ENCODE assay signal across 19 cellular contexts in genomic region chr12:114245555-114245954, GRCh38.
DNase-seq lines count a peak whose midpoint lies in the region; TF ChIP-seq lines count a peak whose summit lies in the region.
"Had no signal": no experiment of that assay in that cellular context is flagged by ENCODE, and none has a peak within 500 bp of the region (broad histone marks: within the 10 kb centered on the region; RNA-seq: fewer than 3 reads in every experiment).

No MANE protein-coding gene starts in this region.

- peak; percentile 56 for DNase-seq in EH (ENCODE audit: low read depth)
- peak in 1 of 2 donors; percentile 29 for DNase-seq in fibroblast of lung (ENCODE audit: low read depth in 2 of 2)
- peak; percentile 63 for DNase-seq in iPS-NIHi7 (ENCODE audit: extremely low spot score)
- no peak for DNase-seq in DMS79 (lab: John Stamatoyannopoulos, UW)
- DNase-seq in CD14-positive monocyte (ENCODE audit: low spot score) = no peak
- no peak for DNase-seq in OCI-M2 (lab: John Stamatoyannopoulos, UW; ENCODE audit: unreplicated experiment)
- DNase-seq: activated CD4-positive, alpha-beta T cell treated with anti-CD3 and anti-CD28 coated beads for 1 hour; activated CD8-positive, alpha-beta T cell treated with anti-CD3 and anti-CD28 coated beads, Interleukin-2, amount 10 ng/mL, durations not matched to agents 7 days and 5 days; KBM-7; lower lobe of right lung; NCI-H146; NCI-H69; psoas muscle; stimulated activated CD4-positive, alpha-beta T cell treated with anti-CD3 and anti-CD28 coated beads, Interleukin-2, amount 100 ng/mL, for 24 hours; SW 1271; uterus had no signal

- POLR2A ChIA-PET in HEK293 (lab: Yijun Ruan, JAX) = no interaction called here

- H3K9me3 ChIP-seq in HEK293 (ENCODE audit: control insufficient read depth, insufficient read depth, low read depth, low read length) (no peaks in the 10 kb centered on the region), fibroblast of lung (ENCODE audit: control insufficient read depth, insufficient read depth, low read depth, low read length) (no peaks in the 10 kb centered on the region)
- H3K9me3 ChIP-seq: HAP-1, lower lobe of right lung, psoas muscle, uterus had no signal

- H3K27ac ChIP-seq in HEK293 (ENCODE audit: extremely low read depth, low read depth, low read length) (no peak overlapping the region), fibroblast of lung (ENCODE audit: insufficient read depth, low read length) (no peak overlapping the region)
- H3K27ac ChIP-seq: lower lobe of right lung, psoas muscle, uterus had no signal

- no peak overlapping the region for H3K4me2 ChIP-seq in fibroblast of lung (ENCODE audit: extremely low read depth, insufficient read depth, low read length)

- H3K4me3 Mint-ChIP-seq in CD14-positive monocyte = peak overlapping the region in 1 of 2 donors; percentile 29
- H3K4me3 Mint-ChIP-seq: activated CD8-positive, alpha-beta T cell treated with anti-CD3 and anti-CD28 coated beads, Interleukin-2, amount 10 ng/mL, durations not matched to agents 7 days and 5 days; stimulated activated effector memory CD8-positive, alpha-beta T cell treated with anti-CD3 and anti-CD28 coated beads, Interleukin-12 subunit alpha, Interleukin-12 subunit beta, amount 100 ng/mL, for 72 hours had no signal

- TF ChIP-seq CTCF in HEK293 (tag by site-specific recombination; IDR thresholded peaks at IDR 0.05) (peak; percentile 44; the same call in 1 of the 2 replicates), fibroblast of lung (conservative IDR thresholded peaks at IDR 0.05 in 1 of 2, IDR thresholded peaks at IDR 0.05 in 1 of 2; ENCODE audit: low read depth in 1 of 2, low read length in 2 of 2) (peak; percentile 7 to 16), CD14-positive monocyte (IDR thresholded peaks at IDR 0.05) (no peak)

- H3K9ac ChIP-seq in fibroblast of lung (ENCODE audit: insufficient read depth, low read length) = no peak overlapping the region

- H3K27me3 ChIP-seq in fibroblast of lung (ENCODE audit: control insufficient read depth, insufficient read depth, low read length) = no peaks in the 10 kb centered on the region
- H3K27me3 ChIP-seq: uterus had no signal

- H3K4me3 ChIP-seq in HEK293 (ENCODE audit: low read depth, low read length) = no peak overlapping the region
- H3K4me3 ChIP-seq in fibroblast of lung (replicated peaks in 1 of 4; ENCODE audit: control extremely low read depth in 1 of 4, insufficient read depth in 1 of 4, low read depth in 3 of 4, low read length in 4 of 4) = no peak overlapping the region
- H3K4me3 ChIP-seq: HAP-1, lower lobe of right lung, psoas muscle, uterus had no signal

- no peaks in the 10 kb centered on the region for H3K36me3 ChIP-seq in HEK293 (ENCODE audit: control insufficient read depth in 2 of 2, insufficient read depth in 1 of 2, low read length in 2 of 2)
- no peaks in the 10 kb centered on the region for H3K36me3 ChIP-seq in fibroblast of lung (ENCODE audit: control insufficient read depth, insufficient read depth, low read length)
- H3K36me3 ChIP-seq: HAP-1, lower lobe of right lung, uterus had no signal

- peaks cover 2 to 15% (median 6%) of the 10 kb centered on the region in 7 donors for H3K9me3 Mint-ChIP-seq in CD14-positive monocyte

- H3K36me3 Mint-ChIP-seq in CD14-positive monocyte = no peaks in the 10 kb centered on the region
- H3K36me3 Mint-ChIP-seq: stimulated activated effector memory CD8-positive, alpha-beta T cell treated with anti-CD3 and anti-CD28 coated beads, Interleukin-12 subunit alpha, Interleukin-12 subunit beta, amount 100 ng/mL, for 72 hours had no signal

- no peak overlapping the region for H2AFZ ChIP-seq in fibroblast of lung (ENCODE audit: low read length)

- H3K79me2 ChIP-seq in fibroblast of lung (ENCODE audit: control insufficient read depth, insufficient read depth, low read length) = no peaks in the 10 kb centered on the region

- H3K27ac Mint-ChIP-seq in CD14-positive monocyte = no peak overlapping the region
- H3K27ac Mint-ChIP-seq: activated CD8-positive, alpha-beta T cell treated with anti-CD3 and anti-CD28 coated beads, Interleukin-2, amount 10 ng/mL, durations not matched to agents 7 days and 5 days; stimulated activated effector memory CD8-positive, alpha-beta T cell treated with anti-CD3 and anti-CD28 coated beads, Interleukin-12 subunit alpha, Interleukin-12 subunit beta, amount 100 ng/mL, for 72 hours had no signal

- no peaks in the 10 kb centered on the region for H3K4me1 Mint-ChIP-seq in CD14-positive monocyte
- H3K4me1 Mint-ChIP-seq: stimulated activated effector memory CD8-positive, alpha-beta T cell treated with anti-CD3 and anti-CD28 coated beads, Interleukin-12 subunit alpha, Interleukin-12 subunit beta, amount 100 ng/mL, for 72 hours had no signal

- no peaks in the 10 kb centered on the region for H4K20me1 ChIP-seq in fibroblast of lung (ENCODE audit: control insufficient read depth, extremely low read depth, insufficient read depth, low read length)

- CTCF ChIA-PET in HEK293 (lab: Yijun Ruan, JAX) = no interaction called here

- H3K4me1 ChIP-seq in HEK293 (ENCODE audit: control insufficient read depth, insufficient read depth, low read length) (0 out of 2 replicates have a peak, but pooled peaks cover 4% of the 10 kb centered on the region), fibroblast of lung (ENCODE audit: control insufficient read depth, extremely low read depth, insufficient read depth, low read length) (no peaks in the 10 kb centered on the region)
- H3K4me1 ChIP-seq: HAP-1, lower lobe of right lung, psoas muscle, uterus had no signal

- intact Hi-C loops in CD14-positive monocyte (cut with micrococcal nuclease) = no loop called here

- peaks cover 0 to 2% (median 2%) of the 10 kb centered on the region in 3 donors for H3K27me3 Mint-ChIP-seq in CD14-positive monocyte (ENCODE audit: low read depth in 3 of 3)

TF ChIP-seq in HEK293, 187 proteins besides CTCF, POLR2A, EP300 and RAD21 (continues in another document):
- no peak for TF ChIP-seq SP7 (tag by site-specific recombination; IDR thresholded peaks at IDR 0.05)
- TF ChIP-seq ZNF585B (tag by site-specific recombination; IDR thresholded peaks at IDR 0.05) = no peak
- no peak for TF ChIP-seq TCF7L2 (IDR thresholded peaks at IDR 0.05; ENCODE audit: borderline replicate concordance, low read depth, low read length)
- TF ChIP-seq ZNF354C (tag by site-specific recombination; IDR thresholded peaks at IDR 0.05; ENCODE audit: borderline replicate concordance, low read depth) = no peak
- TF ChIP-seq, protein P1, sequence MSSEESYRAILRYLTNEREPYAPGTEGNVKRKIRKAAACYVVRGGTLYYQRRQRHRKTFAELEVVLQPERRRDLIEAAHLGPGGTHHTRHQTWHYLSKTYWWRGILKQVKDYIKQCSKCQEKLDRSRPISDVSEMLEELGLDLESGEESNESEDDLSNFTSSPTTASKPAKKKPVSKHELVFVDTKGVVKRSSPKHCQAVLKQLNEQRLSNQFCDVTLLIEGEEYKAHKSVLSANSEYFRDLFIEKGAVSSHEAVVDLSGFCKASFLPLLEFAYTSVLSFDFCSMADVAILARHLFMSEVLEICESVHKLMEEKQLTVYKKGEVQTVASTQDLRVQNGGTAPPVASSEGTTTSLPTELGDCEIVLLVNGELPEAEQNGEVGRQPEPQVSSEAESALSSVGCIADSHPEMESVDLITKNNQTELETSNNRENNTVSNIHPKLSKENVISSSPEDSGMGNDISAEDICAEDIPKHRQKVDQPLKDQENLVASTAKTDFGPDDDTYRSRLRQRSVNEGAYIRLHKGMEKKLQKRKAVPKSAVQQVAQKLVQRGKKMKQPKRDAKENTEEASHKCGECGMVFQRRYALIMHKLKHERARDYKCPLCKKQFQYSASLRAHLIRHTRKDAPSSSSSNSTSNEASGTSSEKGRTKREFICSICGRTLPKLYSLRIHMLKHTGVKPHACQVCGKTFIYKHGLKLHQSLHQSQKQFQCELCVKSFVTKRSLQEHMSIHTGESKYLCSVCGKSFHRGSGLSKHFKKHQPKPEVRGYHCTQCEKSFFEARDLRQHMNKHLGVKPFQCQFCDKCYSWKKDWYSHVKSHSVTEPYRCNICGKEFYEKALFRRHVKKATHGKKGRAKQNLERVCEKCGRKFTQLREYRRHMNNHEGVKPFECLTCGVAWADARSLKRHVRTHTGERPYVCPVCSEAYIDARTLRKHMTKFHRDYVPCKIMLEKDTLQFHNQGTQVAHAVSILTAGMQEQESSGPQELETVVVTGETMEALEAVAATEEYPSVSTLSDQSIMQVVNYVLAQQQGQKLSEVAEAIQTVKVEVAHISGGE (tag by site-specific recombination; conservative IDR thresholded peaks at IDR 0.05; ENCODE audit: low read depth) = no peak
- TF ChIP-seq, protein P2, sequence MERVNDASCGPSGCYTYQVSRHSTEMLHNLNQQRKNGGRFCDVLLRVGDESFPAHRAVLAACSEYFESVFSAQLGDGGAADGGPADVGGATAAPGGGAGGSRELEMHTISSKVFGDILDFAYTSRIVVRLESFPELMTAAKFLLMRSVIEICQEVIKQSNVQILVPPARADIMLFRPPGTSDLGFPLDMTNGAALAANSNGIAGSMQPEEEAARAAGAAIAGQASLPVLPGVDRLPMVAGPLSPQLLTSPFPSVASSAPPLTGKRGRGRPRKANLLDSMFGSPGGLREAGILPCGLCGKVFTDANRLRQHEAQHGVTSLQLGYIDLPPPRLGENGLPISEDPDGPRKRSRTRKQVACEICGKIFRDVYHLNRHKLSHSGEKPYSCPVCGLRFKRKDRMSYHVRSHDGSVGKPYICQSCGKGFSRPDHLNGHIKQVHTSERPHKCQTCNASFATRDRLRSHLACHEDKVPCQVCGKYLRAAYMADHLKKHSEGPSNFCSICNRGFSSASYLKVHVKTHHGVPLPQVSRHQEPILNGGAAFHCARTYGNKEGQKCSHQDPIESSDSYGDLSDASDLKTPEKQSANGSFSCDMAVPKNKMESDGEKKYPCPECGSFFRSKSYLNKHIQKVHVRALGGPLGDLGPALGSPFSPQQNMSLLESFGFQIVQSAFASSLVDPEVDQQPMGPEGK (tag by site-specific recombination; IDR thresholded peaks at IDR 0.05) = no peak
- no peak for TF ChIP-seq ZNF341 (tag by site-specific recombination; IDR thresholded peaks at IDR 0.05; ENCODE audit: low read depth)
- no peak for TF ChIP-seq ZNF513 (tag by site-specific recombination; IDR thresholded peaks at IDR 0.05)

Comparison
In these comparisons a context has a peak if more than half of its experiments do, and no peak if none do; other contexts are left out.
1. DNase-seq: peak in EH (single experiment) and iPS-NIHi7 (single experiment); none in DMS79 (single experiment), CD14-positive monocyte (single experiment) and OCI-M2 (single experiment).